ENCODE assay signal across 9 cellular contexts in the genomic region with DNA sequence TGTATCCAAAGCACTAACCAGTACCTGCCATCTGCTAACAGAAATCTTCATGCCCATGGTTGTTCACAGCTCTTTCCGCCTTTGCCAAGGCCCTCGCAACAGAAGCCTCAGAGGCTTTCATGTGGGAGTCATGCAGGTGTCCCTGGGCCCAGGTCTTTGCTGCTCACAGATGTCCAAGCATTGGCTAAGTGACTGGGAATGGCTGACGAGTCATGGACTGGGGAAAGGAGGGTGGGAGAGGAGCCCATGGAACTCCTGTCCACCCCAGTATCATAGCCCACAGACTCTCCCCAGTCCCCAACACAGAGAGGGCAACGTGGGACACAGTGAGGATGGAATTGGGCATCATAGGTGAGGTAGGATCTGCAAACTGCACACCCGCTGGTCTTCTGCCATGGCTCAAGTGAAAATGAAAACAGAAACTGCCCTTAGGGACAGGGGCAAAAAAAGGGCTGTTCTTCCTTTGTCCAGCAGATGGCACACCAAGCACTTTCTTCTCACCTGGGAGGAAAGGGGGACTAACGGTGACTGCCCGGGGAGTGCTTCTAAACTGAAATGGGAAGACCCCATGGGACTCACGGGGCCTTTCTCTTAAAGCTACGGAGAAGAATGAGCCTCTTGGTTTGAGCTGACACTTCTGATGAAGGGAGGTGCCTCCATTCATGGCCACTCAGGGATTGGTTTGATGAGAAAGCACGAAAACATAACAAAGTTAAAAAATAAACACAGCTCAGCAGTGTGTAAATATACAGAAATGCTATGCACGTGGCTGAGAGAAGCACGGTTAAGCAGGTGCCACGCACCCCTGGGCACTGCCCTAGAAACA. TPM values are rescaled to one million over a fixed set of nuclear protein-coding genes. Genes with fewer than 3 reads are reported as not detected.
DNase-seq lines count a peak whose midpoint lies in the region; ATAC-seq, FAIRE-seq and TF ChIP-seq lines count a peak whose summit lies in the region.
"Had no signal": no experiment of that assay in that cellular context is flagged by ENCODE, and none has a peak within 500 bp of the region (broad histone marks: within the 10 kb centered on the region; RNA-seq: fewer than 3 reads in every experiment).

No MANE protein-coding gene starts in this region.

- H3K36me3 ChIP-seq in Caco-2 (ENCODE audit: control insufficient read depth, insufficient read depth, low read length) (no peaks in the 10 kb centered on the region), endothelial cell of umbilical vein (ENCODE audit: control insufficient read depth in 2 of 2, extremely low read depth in 1 of 2, insufficient read depth in 2 of 2, low read length in 2 of 2) (no peaks in the 10 kb centered on the region), muscle layer of duodenum (ENCODE audit: control insufficient read depth in 1 of 2, insufficient read depth in 2 of 2, low read length in 2 of 2) (no peaks in the 10 kb centered on the region)

- H3K9me3 ChIP-seq in Caco-2 (no peaks in the 10 kb centered on the region), endothelial cell of umbilical vein (replicated peaks; ENCODE audit: control insufficient read depth, insufficient read depth, low read length) (no peaks in the 10 kb centered on the region), muscle layer of duodenum (ENCODE audit: control insufficient read depth in 1 of 2, low read length in 2 of 2) (no peaks in the 10 kb centered on the region)

- H3K27ac ChIP-seq in endothelial cell of umbilical vein (ENCODE audit: insufficient read depth, low read depth, low read length) (no peak overlapping the region), muscle layer of duodenum (ENCODE audit: low read length) (no peak overlapping the region)

- peaks cover 14% of the 10 kb centered on the region for H3K4me1 Mint-ChIP-seq in Caco-2 (ENCODE audit: low read depth, unreplicated experiment)
- peaks cover 52% of the 10 kb centered on the region for H3K4me1 Mint-ChIP-seq in activated CD8-positive, alpha-beta T cell treated with anti-CD3 and anti-CD28 coated beads, Interleukin-2, amount 10 ng/mL, durations not matched to agents 7 days and 5 days (ENCODE audit: low read depth)
- peaks cover 93% of the 10 kb centered on the region for H3K4me1 Mint-ChIP-seq in stimulated activated naive CD8-positive, alpha-beta T cell treated with anti-CD3 and anti-CD28 coated beads, Interleukin-15, Interleukin-2, amounts not matched to agents 100 ng/mL and 50 ng/mL, for 24 hours (ENCODE audit: low read depth)

- no peaks in the 10 kb centered on the region for H3K79me2 ChIP-seq in endothelial cell of umbilical vein (ENCODE audit: control insufficient read depth, insufficient read depth, low read length)

- BruUV-seq in Caco-2 (replicated peaks; lab: Mats Ljungman, UMichigan): no TSS peak
- BruUV-seq in endothelial cell of umbilical vein (replicated peaks; lab: Mats Ljungman, UMichigan): no TSS peak

- H3K4me2 ChIP-seq in endothelial cell of umbilical vein (ENCODE audit: insufficient read depth, low read length): peak overlapping the region; percentile 48

- FAIRE-seq in endothelial cell of umbilical vein (lab: Jason Lieb, UNC): peak; percentile 87

- H3K4me3 Mint-ChIP-seq in Caco-2 (ENCODE audit: unreplicated experiment): peak overlapping the region; percentile 62
- H3K4me3 Mint-ChIP-seq in activated CD8-positive, alpha-beta T cell treated with anti-CD3 and anti-CD28 coated beads, Interleukin-2, amount 10 ng/mL, durations not matched to agents 7 days and 5 days: peak overlapping the region; percentile 57
- peak overlapping the region; percentile 61 for H3K4me3 Mint-ChIP-seq in stimulated activated naive CD8-positive, alpha-beta T cell treated with anti-CD3 and anti-CD28 coated beads, Interleukin-15, Interleukin-2, amounts not matched to agents 100 ng/mL and 50 ng/mL, for 24 hours

- H3K9ac ChIP-seq in endothelial cell of umbilical vein (replicated peaks; ENCODE audit: extremely low read depth, insufficient read depth, low read length): no peak overlapping the region

- intact Hi-C loops in Caco-2 (cut with micrococcal nuclease; ENCODE audit: unreplicated experiment): loop anchor here (1.0 to 5.0 kb wide), 6 partner anchors 18 to 386 kb away; no protein-coding TSS in a partner anchor
- intact Hi-C loops in endothelial cell of umbilical vein (cut with micrococcal nuclease): loop anchor here (1.0 kb wide), 3 partner anchors 34 to 386 kb away; no protein-coding TSS in a partner anchor

- H3K27me3 Mint-ChIP-seq in Caco-2 (ENCODE audit: insufficient read depth, unreplicated experiment): peaks cover 19% of the 10 kb centered on the region
- no peaks in the 10 kb centered on the region for H3K27me3 Mint-ChIP-seq in activated CD8-positive, alpha-beta T cell treated with anti-CD3 and anti-CD28 coated beads, Interleukin-2, amount 10 ng/mL, durations not matched to agents 7 days and 5 days (ENCODE audit: low read depth)
- no peaks in the 10 kb centered on the region for H3K27me3 Mint-ChIP-seq in stimulated activated naive CD8-positive, alpha-beta T cell treated with anti-CD3 and anti-CD28 coated beads, Interleukin-15, Interleukin-2, amounts not matched to agents 100 ng/mL and 50 ng/mL, for 24 hours

- peak overlapping the region; percentile 84 for H2AFZ ChIP-seq in endothelial cell of umbilical vein (ENCODE audit: low read depth, low read length)

- TF ChIP-seq CTCF in Caco-2 (IDR thresholded peaks at IDR 0.05; ENCODE audit: insufficient read depth in 1 of 2, low read depth in 1 of 2, low read length in 1 of 2, severe bottlenecking in 1 of 2, unreplicated experiment in 1 of 2) (peak; percentile 83 to 88), endothelial cell of umbilical vein (IDR thresholded peaks at IDR 0.05; ENCODE audit: extremely low read depth in 1 of 2, insufficient read depth in 1 of 2, low read depth in 1 of 2, low read length in 2 of 2) (peak; percentile 74 to 82)

- CTCF ChIA-PET in Caco-2 (lab: Charles Lee): interaction anchor here (0.5 to 1.6 kb wide), 6 partner anchors 13 to 386 kb away, joined by 3 to 11 read pairs (median 3); a partner anchor contains a TSS
- CTCF ChIA-PET in activated CD8-positive, alpha-beta T cell treated with anti-CD3 and anti-CD28 coated beads, Interleukin-2, amount 10 ng/mL, durations not matched to agents 7 days and 5 days (lab: Charles Lee): interaction anchor here (0.6 to 5.0 kb wide), 56 partner anchors 9 to 931 kb away, joined by 3 to 251 read pairs (median 4); a partner anchor contains a TSS
- CTCF ChIA-PET in endothelial cell of umbilical vein (lab: Charles Lee): interaction anchor here (0.6 to 5.0 kb wide), 34 partner anchors 9 to 690 kb away, joined by 3 to 115 read pairs (median 4); a partner anchor contains a TSS

- H3K4me3 ChIP-seq in Caco-2 (ENCODE audit: low read depth, low read length) (no peak overlapping the region), endothelial cell of umbilical vein (replicated peaks in 1 of 3; ENCODE audit: insufficient read depth in 1 of 3, low read depth in 1 of 3, low read length in 3 of 3) (peak overlapping the region in 1 of 3 experiments; percentile 23), muscle layer of duodenum (ENCODE audit: low read depth in 1 of 2, low read length in 2 of 2) (peak overlapping the region; percentile 37 to 47)

- TF ChIP-seq POLR2A in endothelial cell of umbilical vein (IDR thresholded peaks at IDR 0.05; ENCODE audit: low read depth, low read length): no peak

- no peaks in the 10 kb centered on the region for H4K20me1 ChIP-seq in endothelial cell of umbilical vein (replicated peaks; ENCODE audit: control insufficient read depth, extremely low read depth, insufficient read depth, low read length)

- H3K9me3 Mint-ChIP-seq in Caco-2 (ENCODE audit: unreplicated experiment): no peaks in the 10 kb centered on the region
- H3K9me3 Mint-ChIP-seq in activated CD8-positive, alpha-beta T cell treated with anti-CD3 and anti-CD28 coated beads, Interleukin-2, amount 10 ng/mL, durations not matched to agents 7 days and 5 days (ENCODE audit: insufficient read depth): no peaks in the 10 kb centered on the region
- H3K9me3 Mint-ChIP-seq in stimulated activated naive CD8-positive, alpha-beta T cell treated with anti-CD3 and anti-CD28 coated beads, Interleukin-15, Interleukin-2, amounts not matched to agents 100 ng/mL and 50 ng/mL, for 24 hours: no peaks in the 10 kb centered on the region

- no peaks in the 10 kb centered on the region for H3K36me3 Mint-ChIP-seq in Caco-2 (ENCODE audit: insufficient read depth, unreplicated experiment)
- no peaks in the 10 kb centered on the region for H3K36me3 Mint-ChIP-seq in activated CD8-positive, alpha-beta T cell treated with anti-CD3 and anti-CD28 coated beads, Interleukin-2, amount 10 ng/mL, durations not matched to agents 7 days and 5 days (ENCODE audit: low read depth)
- H3K36me3 Mint-ChIP-seq in stimulated activated naive CD8-positive, alpha-beta T cell treated with anti-CD3 and anti-CD28 coated beads, Interleukin-15, Interleukin-2, amounts not matched to agents 100 ng/mL and 50 ng/mL, for 24 hours (ENCODE audit: low read depth): no peaks in the 10 kb centered on the region

- H3K27ac Mint-ChIP-seq in Caco-2 (ENCODE audit: unreplicated experiment): no peak overlapping the region
- H3K27ac Mint-ChIP-seq in activated CD8-positive, alpha-beta T cell treated with anti-CD3 and anti-CD28 coated beads, Interleukin-2, amount 10 ng/mL, durations not matched to agents 7 days and 5 days: peak overlapping the region; percentile 79
- H3K27ac Mint-ChIP-seq in stimulated activated naive CD8-positive, alpha-beta T cell treated with anti-CD3 and anti-CD28 coated beads, Interleukin-15, Interleukin-2, amounts not matched to agents 100 ng/mL and 50 ng/mL, for 24 hours: peak overlapping the region; percentile 83

- H3K4me1 ChIP-seq in Caco-2 (no peaks in the 10 kb centered on the region), endothelial cell of umbilical vein (ENCODE audit: control insufficient read depth, extremely low read depth, insufficient read depth, low read length) (peaks cover 6% of the 10 kb centered on the region), muscle layer of duodenum (ENCODE audit: control insufficient read depth in 1 of 2, insufficient read depth in 2 of 2, low read length in 2 of 2) (peaks cover 3 to 19% of the 10 kb centered on the region in 2 donors)

- ATAC-seq in GM19324 (IDR thresholded peaks at IDR 0.05; ENCODE audit: low FRiP score, unreplicated experiment) (peak; percentile 75), HG03342 (IDR thresholded peaks at IDR 0.05; ENCODE audit: unreplicated experiment) (peak; percentile 75)
- ATAC-seq in activated CD8-positive, alpha-beta T cell treated with anti-CD3 and anti-CD28 coated beads, Interleukin-2, amount 10 ng/mL, durations not matched to agents 7 days and 5 days: peak; percentile 92

- dilution Hi-C loops in endothelial cell of umbilical vein (cut with MboI; ENCODE audit: extremely low pct_ligation_motif_present, low sequenced_read_pairs): no loop called here

- no peaks in the 10 kb centered on the region for H3K9me1 ChIP-seq in endothelial cell of umbilical vein (replicated peaks; ENCODE audit: control insufficient read depth, extremely low read depth, insufficient read depth, low read length)

- POLR2A ChIA-PET in Caco-2 (lab: Charles Lee) (no interaction called here), endothelial cell of umbilical vein (lab: Charles Lee) (no interaction called here)
- POLR2A ChIA-PET in activated CD8-positive, alpha-beta T cell treated with anti-CD3 and anti-CD28 coated beads, Interleukin-2, amount 10 ng/mL, durations not matched to agents 7 days and 5 days (lab: Charles Lee): interaction anchor here (0.8 to 2.0 kb wide), 4 partner anchors 10 to 364 kb away, joined by 3 to 16 read pairs (median 5); no protein-coding TSS in a partner anchor

- peak; percentile 68 to 80 for DNase-seq in Caco-2
- peak; percentile 75 for DNase-seq in NCI-H748 (lab: John Stamatoyannopoulos, UW; ENCODE audit: unreplicated experiment)
- DNase-seq in activated CD8-positive, alpha-beta T cell treated with anti-CD3 and anti-CD28 coated beads, Interleukin-2, amount 10 ng/mL, durations not matched to agents 7 days and 5 days: peak; percentile 88
- peak; percentile 63 for DNase-seq in endothelial cell of umbilical vein (ENCODE audit: low read depth, low spot score)

- no peaks in the 10 kb centered on the region for H3K27me3 ChIP-seq in Caco-2 (replicated peaks; ENCODE audit: control insufficient read depth, insufficient read depth, low read length)
- peaks cover 9 to 22% of the 10 kb centered on the region in 2 experiments for H3K27me3 ChIP-seq in endothelial cell of umbilical vein (ENCODE audit: control insufficient read depth in 2 of 2, insufficient read depth in 2 of 2, low read length in 2 of 2)
- H3K27me3 ChIP-seq in muscle layer of duodenum (ENCODE audit: low read depth, low read length): no peaks in the 10 kb centered on the region

RNA-seq across cellular contexts. Expression of a gene that starts 11.1 kb away (rescaled TPM):
- total RNA-seq in Caco-2 (2022): 12.5 and 14.1 TPM in 2 replicates
- total RNA-seq in activated CD8-positive, alpha-beta T cell treated with anti-CD3 and anti-CD28 coated beads, Interleukin-2, amount 10 ng/mL, durations not matched to agents 7 days and 5 days: 10 to 100 TPM in 1 of 2 experiments, 1 to 10 TPM in 1; 8.9 to 10.0 TPM
- 6.4 and 8.9 TPM in 2 replicates for total RNA-seq in endothelial cell of umbilical vein
- polyA plus RNA-seq in endothelial cell of umbilical vein: 9.1 and 9.4 TPM in 2 replicates
- 4.9 and 7.3 TPM in 2 replicates for polyA plus RNA-seq in endothelial cell of umbilical vein (2011; cell fraction: cytosol; rRNA removed)
- polyA plus RNA-seq in endothelial cell of umbilical vein (2011; cell fraction: nucleus; rRNA removed): 13.8 and 16.8 TPM in 2 replicates
- polyA plus RNA-seq in endothelial cell of umbilical vein (2012): 8.3 and 13.3 TPM in 2 replicates
- polyA minus RNA-seq in endothelial cell of umbilical vein: 8.6 and 9.8 TPM in 2 replicates
- polyA minus RNA-seq in endothelial cell of umbilical vein (2011; cell fraction: cytosol; rRNA and poly(A)+ RNA removed): not detected
- 7.7 and 9.3 TPM in 2 replicates for polyA minus RNA-seq in endothelial cell of umbilical vein (2011; cell fraction: nucleus; rRNA and poly(A)+ RNA removed)

RNA-seq across cellular contexts. Expression of a gene that starts 29.9 kb away (rescaled TPM):
- total RNA-seq in Caco-2 (2022): 0.14 and 0.23 TPM in 2 replicates
- total RNA-seq in activated CD8-positive, alpha-beta T cell treated with anti-CD3 and anti-CD28 coated beads, Interleukin-2, amount 10 ng/mL, durations not matched to agents 7 days and 5 days: under 1 TPM; 0.23 to 0.29 TPM
- not detected in 2 replicates for total RNA-seq in endothelial cell of umbilical vein
- polyA plus RNA-seq in endothelial cell of umbilical vein: not detected in 2 replicates
- polyA plus RNA-seq in endothelial cell of umbilical vein (2011; cell fraction: cytosol; rRNA removed): not detected in 2 replicates
- polyA plus RNA-seq in endothelial cell of umbilical vein (2011; cell fraction: nucleus; rRNA removed): 0.03 TPM in 1 of 2 replicates, not detected in the other
- not detected in 2 replicates for polyA plus RNA-seq in endothelial cell of umbilical vein (2012)
- not detected in 2 replicates for polyA minus RNA-seq in endothelial cell of umbilical vein
- not detected for polyA minus RNA-seq in endothelial cell of umbilical vein (2011; cell fraction: cytosol; rRNA and poly(A)+ RNA removed)
- polyA minus RNA-seq in endothelial cell of umbilical vein (2011; cell fraction: nucleus; rRNA and poly(A)+ RNA removed): not detected in 2 replicates
- polyA plus RNA-seq: esophagus had no signal

RNA-seq across cellular contexts. Expression of a gene that starts 46.7 kb away (rescaled TPM):
- total RNA-seq in Caco-2 (2022): not detected in 2 replicates
- not detected for total RNA-seq in activated CD8-positive, alpha-beta T cell treated with anti-CD3 and anti-CD28 coated beads, Interleukin-2, amount 10 ng/mL, durations not matched to agents 7 days and 5 days
- not detected in 2 replicates for total RNA-seq in endothelial cell of umbilical vein
- not detected in 2 replicates for polyA plus RNA-seq in endothelial cell of umbilical vein
- not detected in 2 replicates for polyA plus RNA-seq in endothelial cell of umbilical vein (2011; cell fraction: cytosol; rRNA removed)
- not detected in 2 replicates for polyA plus RNA-seq in endothelial cell of umbilical vein (2011; cell fraction: nucleus; rRNA removed)
- polyA plus RNA-seq in endothelial cell of umbilical vein (2012): not detected in 2 replicates
- polyA minus RNA-seq in endothelial cell of umbilical vein: not detected in 2 replicates
- not detected for polyA minus RNA-seq in endothelial cell of umbilical vein (2011; cell fraction: cytosol; rRNA and poly(A)+ RNA removed)
- not detected in 2 replicates for polyA minus RNA-seq in endothelial cell of umbilical vein (2011; cell fraction: nucleus; rRNA and poly(A)+ RNA removed)
- polyA plus RNA-seq: esophagus had no signal
